23 cellular contexts compared by ENCODE assay signal in genomic region chr20:38115205-38115604, GRCh38. TPM values are rescaled to one million over a fixed set of nuclear protein-coding genes. Genes with fewer than 3 reads are reported as not detected.
DNase-seq lines count a peak whose midpoint lies in the region; ATAC-seq, FAIRE-seq and TF ChIP-seq lines count a peak whose summit lies in the region.
"Had no signal": no experiment of that assay in that cellular context is flagged by ENCODE, and none has a peak within 500 bp of the region (broad histone marks: within the 10 kb centered on the region; RNA-seq: fewer than 3 reads in every experiment).

No MANE protein-coding gene starts in this region.

- no peak overlapping the region for H3K4me3 ChIP-seq in Caco-2 (ENCODE audit: low read depth, low read length)
- H3K4me3 ChIP-seq in astrocyte of the cerebellum (ENCODE audit: low read depth, low read length), result no peak overlapping the region
- no peak overlapping the region for H3K4me3 ChIP-seq in HepG2 (replicated peaks in 1 of 3; ENCODE audit: insufficient read depth in 1 of 3, low read depth in 2 of 3, low read length in 3 of 3)
- H3K4me3 ChIP-seq in WERI-Rb-1 (ENCODE audit: low read depth, low read length), result no peak overlapping the region
- H3K4me3 ChIP-seq: gastroesophageal sphincter, thoracic aorta had no signal

- intact Hi-C loops in Caco-2 (cut with micrococcal nuclease; ENCODE audit: unreplicated experiment), result no loop called here
- intact Hi-C loops in HepG2 (cut with micrococcal nuclease; ENCODE audit: unreplicated experiment), result no loop called here

- no peaks in the 10 kb centered on the region for H4K20me1 ChIP-seq in HepG2 (ENCODE audit: insufficient read depth, low read length)

- H3K4me3 Mint-ChIP-seq in Caco-2 (ENCODE audit: unreplicated experiment) (no peak overlapping the region), T-helper 17 cell (no peak overlapping the region)
- H3K4me3 Mint-ChIP-seq: activated CD4-positive, alpha-beta T cell treated with anti-CD3 and anti-CD28 coated beads for 36 hours had no signal

- no peak for TF ChIP-seq POLR2A in HepG2 (IDR thresholded peaks at IDR 0.05; ENCODE audit: insufficient read depth in 1 of 2, low read depth in 2 of 2, low read length in 2 of 2)

- CTCF ChIA-PET in Caco-2 (lab: Charles Lee), result interaction anchor here (0.5 to 4.1 kb wide), 8 partner anchors 8 to 106 kb away, joined by 3 to 42 read pairs (median 12); partner anchors contain the start of gene TGM2
- CTCF ChIA-PET in HepG2 (lab: Yijun Ruan, JAX; ENCODE audit: low intra/inter-chr PET ratio, low total read pairs), result interaction anchor here (3.0 kb wide), 1 partner anchor 50 kb away, joined by 17 read pairs; the partner anchor contains the start of gene TGM2

- H3K36me3 ChIP-seq in Caco-2 (ENCODE audit: control insufficient read depth, insufficient read depth, low read length) (no peaks in the 10 kb centered on the region), HepG2 (replicated peaks in 1 of 2; ENCODE audit: control insufficient read depth in 1 of 2, insufficient read depth in 2 of 2, low read length in 2 of 2) (no peaks in the 10 kb centered on the region), WERI-Rb-1 (no peaks in the 10 kb centered on the region)
- H3K36me3 ChIP-seq: gastroesophageal sphincter, thoracic aorta had no signal

- no peak for TF ChIP-seq EP300 in HepG2 (IDR thresholded peaks at IDR 0.05; ENCODE audit: low read depth in 2 of 2, low read length in 2 of 2)
- no peak for TF ChIP-seq EP300 in HepG2 (CRISPR knock-in tag; IDR thresholded peaks at IDR 0.05; ENCODE audit: borderline replicate concordance)

- in situ Hi-C loops in astrocyte of the cerebellum (cut with HindIII; ENCODE audit: low sequenced_read_pairs), result no loop called here
- in situ Hi-C loops in HepG2 (cut with HindIII; ENCODE audit: extremely low pct_ligation_motif_present, low pct_unique_long_range_greater_than_20kb), result no loop called here

- 88% methylated on average over 1 of the region's 1 CpG for WGBS in HepG2 (ENCODE audit: low lambda C conversion rate)

- BruUV-seq in Caco-2 (replicated peaks; lab: Mats Ljungman, UMichigan), result no TSS peak
- no TSS peak for BruUV-seq in HepG2 (replicated peaks; lab: Mats Ljungman, UMichigan)

- TF ChIP-seq RAD21 in HepG2 (CRISPR knock-in tag; IDR thresholded peaks at IDR 0.05), result no peak

- H3K4me1 ChIP-seq in Caco-2 (peaks cover 69% of the 10 kb centered on the region), HepG2 (ENCODE audit: insufficient read depth, low read length) (peaks cover 36% of the 10 kb centered on the region)

- H3K9me3 ChIP-seq in Caco-2, result 0 out of 2 replicates have a peak, but pooled peaks cover 3% of the 10 kb centered on the region
- H3K9me3 ChIP-seq in HepG2 (ENCODE audit: low read length), result no peaks in the 10 kb centered on the region
- no peaks in the 10 kb centered on the region for H3K9me3 ChIP-seq in WERI-Rb-1 (ENCODE audit: severe bottlenecking)
- no peaks in the 10 kb centered on the region for H3K9me3 ChIP-seq in T-helper 17 cell (ENCODE audit: control insufficient read depth, low read length, poor library complexity, severe bottlenecking)
- H3K9me3 ChIP-seq: gastroesophageal sphincter, thoracic aorta had no signal

- peaks cover 10% of the 10 kb centered on the region for H3K36me3 Mint-ChIP-seq in Caco-2 (ENCODE audit: insufficient read depth, unreplicated experiment)
- no peaks in the 10 kb centered on the region for H3K36me3 Mint-ChIP-seq in T-helper 17 cell (ENCODE audit: low read depth)

- POLR2A ChIA-PET in Caco-2 (lab: Charles Lee) (no interaction called here), HepG2 (lab: Yijun Ruan, JAX) (interaction anchor here (2.2 to 3.7 kb wide), 3 partner anchors 8 to 29 kb away, joined by 7 to 21 read pairs (median 15); no protein-coding TSS in a partner anchor)

- no peak overlapping the region for H3K4me2 ChIP-seq in HepG2 (ENCODE audit: low read depth, low read length)

- H3K4me1 Mint-ChIP-seq in Caco-2 (ENCODE audit: low read depth, unreplicated experiment), result peaks cover 66% of the 10 kb centered on the region
- peaks cover 6% of the 10 kb centered on the region for H3K4me1 Mint-ChIP-seq in T-helper 17 cell
- H3K4me1 Mint-ChIP-seq: activated CD4-positive, alpha-beta T cell treated with anti-CD3 and anti-CD28 coated beads for 36 hours had no signal

- FAIRE-seq in HTR-8/SVneo (lab: Jason Lieb, UNC), result peak; percentile 49
- no peak for FAIRE-seq in HepG2 (lab: Jason Lieb, UNC)
- FAIRE-seq: endometrium, H54 had no signal

- TF ChIP-seq CTCF in Caco-2 (IDR thresholded peaks at IDR 0.05; ENCODE audit: insufficient read depth in 1 of 2, low read depth in 1 of 2, low read length in 1 of 2, severe bottlenecking in 1 of 2, unreplicated experiment in 1 of 2) (peak; percentile 22 to 39), astrocyte of the cerebellum (IDR thresholded peaks at IDR 0.05; ENCODE audit: low read depth, low read length, missing control alignments) (peak; percentile 10), HepG2 (CRISPR knock-in tag; IDR thresholded peaks at IDR 0.05) (no peak), WERI-Rb-1 (IDR thresholded peaks at IDR 0.05; ENCODE audit: low read depth, low read length) (no peak)

- H3K27ac ChIP-seq in HepG2 (ENCODE audit: extremely low read length, insufficient read depth, low read length), result no peak overlapping the region
- H3K27ac ChIP-seq in WERI-Rb-1, result no peak overlapping the region
- H3K27ac ChIP-seq: gastroesophageal sphincter, thoracic aorta had no signal

- H3K9ac ChIP-seq in HepG2 (ENCODE audit: insufficient read depth, low read depth, low read length), result no peak overlapping the region

- peak; percentile 27; the same call in 1 of the 3 replicates for ATAC-seq in HepG2
- ATAC-seq in GM18517 (IDR thresholded peaks at IDR 0.05; ENCODE audit: unreplicated experiment), result no peak
- ATAC-seq in T-helper 17 cell, result no peak
- ATAC-seq: activated CD4-positive, alpha-beta T cell treated with anti-CD3 and anti-CD28 coated beads for 36 hours; gastroesophageal sphincter had no signal

- peaks cover 15% of the 10 kb centered on the region for H3K9me3 Mint-ChIP-seq in Caco-2 (ENCODE audit: unreplicated experiment)

- H3K27ac Mint-ChIP-seq in Caco-2 (ENCODE audit: unreplicated experiment), result no peak overlapping the region
- H3K27ac Mint-ChIP-seq in T-helper 17 cell, result no peak overlapping the region
- H3K27ac Mint-ChIP-seq: activated CD4-positive, alpha-beta T cell treated with anti-CD3 and anti-CD28 coated beads for 36 hours had no signal

- no peak for DNase-seq in Caco-2
- DNase-seq in HTR-8/SVneo (ENCODE audit: insufficient read length, low spot score), result no peak
- no peak for DNase-seq in astrocyte of the cerebellum (ENCODE audit: low read depth)
- no peak for DNase-seq in HepG2 (ENCODE audit: low spot score)
- DNase-seq in WERI-Rb-1, result no peak
- DNase-seq in iPS-NIHi11 (ENCODE audit: low spot score), result no peak
- no peak for DNase-seq in T-helper 17 cell
- DNase-seq: activated CD4-positive, alpha-beta T cell treated with anti-CD3 and anti-CD28 coated beads for 36 hours; activated T-cell treated with anti-CD3 and anti-CD28 coated beads, Interleukin-2, amount 50 U/mL, for 1 hour; C1 segment of cervical spinal cord; cerebellar nuclear complex; DMS79 treated with DMSO at 0.1 percent for 48 hours; mesenchymal stem cell; NCI-H2029 treated with DMSO at 0.1 percent for 48 hours; NCI-H774; SHP77; stimulated activated CD4-positive, alpha-beta T cell treated with anti-CD3 and anti-CD28 coated beads, Interleukin-4, amount 100 ng/mL, for 1 hour; stimulated activated CD8-positive, alpha-beta memory T cell treated with anti-CD3 and anti-CD28 coated beads, Interleukin-4, amount 100 ng/mL, for 48 hours had no signal

- no peaks in the 10 kb centered on the region for H3K27me3 ChIP-seq in Caco-2 (replicated peaks; ENCODE audit: control insufficient read depth, insufficient read depth, low read length)
- H3K27me3 ChIP-seq in HepG2 (ENCODE audit: control insufficient read depth in 1 of 2, insufficient read depth in 2 of 2, low read length in 2 of 2), result no peaks in the 10 kb centered on the region
- no peaks in the 10 kb centered on the region for H3K27me3 ChIP-seq in WERI-Rb-1 (ENCODE audit: insufficient read depth, low read depth, severe bottlenecking)
- H3K27me3 ChIP-seq: gastroesophageal sphincter had no signal

- no peaks in the 10 kb centered on the region for H3K27me3 Mint-ChIP-seq in Caco-2 (ENCODE audit: insufficient read depth, unreplicated experiment)
- no peaks in the 10 kb centered on the region for H3K27me3 Mint-ChIP-seq in T-helper 17 cell

- no peak overlapping the region for H2AFZ ChIP-seq in HepG2 (ENCODE audit: low read length)

- H3K79me2 ChIP-seq in HepG2 (ENCODE audit: insufficient read depth, low read length), result no peaks in the 10 kb centered on the region

TF ChIP-seq in HepG2, 621 proteins besides CTCF, POLR2A, EP300 and RAD21 (continues in another document):
- TF ChIP-seq KLF11 (CRISPR knock-in tag; IDR thresholded peaks at IDR 0.05), result no peak
- TF ChIP-seq ARID2 (CRISPR knock-in tag; IDR thresholded peaks at IDR 0.05; ENCODE audit: borderline replicate concordance), result no peak
- TF ChIP-seq POLR2AphosphoS2 (IDR thresholded peaks at IDR 0.05; ENCODE audit: low read depth, low read length), result no peak
- TF ChIP-seq ZBTB21 (CRISPR knock-in tag; IDR thresholded peaks at IDR 0.05), result no peak
- TF ChIP-seq STAG1 (CRISPR knock-in tag; IDR thresholded peaks at IDR 0.05), result peak; percentile 44

RNA-seq across cellular contexts. Expression of gene TGM2, which starts 49.9 kb away (rescaled TPM):
- total RNA-seq in Caco-2 (2022) (138 and 162 TPM in 2 replicates), HepG2 (2016; rRNA removed; fragmentation: Illumina TruSeq; extraction: Trizol) (4.2 and 4.5 TPM in 2 replicates), T-helper 17 cell (under 1 TPM; 0.37 to 0.76 TPM)
- total RNA-seq in HepG2 (2016; cell fraction: cytosol; rRNA removed; fragmentation: Illumina TruSeq; extraction: Trizol; ENCODE audit: low read depth), result 0.61 and 0.88 TPM in 2 replicates
- 3.3 and 4.3 TPM in 2 replicates for total RNA-seq in HepG2 (2016; cell fraction: insoluble cytoplasmic fraction; rRNA removed; fragmentation: Illumina TruSeq; extraction: Trizol)
- 2.1 and 2.3 TPM in 2 replicates for total RNA-seq in HepG2 (2016; cell fraction: membrane; rRNA removed; fragmentation: Illumina TruSeq; extraction: Trizol)
- total RNA-seq in HepG2 (2016; cell fraction: nucleus; rRNA removed; fragmentation: Illumina TruSeq; extraction: Trizol), result 4.3 and 4.5 TPM in 2 replicates
- 46.4 and 52.3 TPM in 2 replicates for polyA plus RNA-seq in HepG2 (2011; rRNA removed)
- 39.7 and 45.8 TPM in 2 replicates for polyA plus RNA-seq in HepG2 (2011; cell fraction: cytosol; rRNA removed)
- polyA plus RNA-seq in HepG2 (2011; cell fraction: nucleus; rRNA removed), result 48.4 and 54.8 TPM in 2 replicates
- 14.4 and 32.4 TPM in 2 replicates for polyA plus RNA-seq in HepG2 (2012)
- 1.5 and 1.8 TPM in 2 replicates for polyA plus RNA-seq in HepG2 (2016; cell fraction: cytosol; fragmentation: Illumina TruSeq; extraction: Trizol; ENCODE audit: low read depth)
- 5.3 and 7.5 TPM in 2 replicates for polyA plus RNA-seq in HepG2 (2016; cell fraction: insoluble cytoplasmic fraction; fragmentation: Illumina TruSeq; extraction: Trizol; ENCODE audit: low read depth)
- polyA plus RNA-seq in HepG2 (2016; cell fraction: membrane; fragmentation: Illumina TruSeq; extraction: Trizol; ENCODE audit: low read depth), result 2.5 TPM in 2 replicates
- polyA plus RNA-seq in HepG2 (2016; cell fraction: nucleus; fragmentation: Illumina TruSeq; extraction: Trizol; ENCODE audit: insufficient read depth, low read depth), result 7.7 and 9.8 TPM in 2 replicates
- 39.1 and 112 TPM in 2 replicates for polyA minus RNA-seq in HepG2 (2011; rRNA and poly(A)+ RNA removed; ENCODE audit: low replicate concordance)
- polyA minus RNA-seq in HepG2 (2011; cell fraction: cytosol; rRNA and poly(A)+ RNA removed), result 43.5 and 48.8 TPM in 2 replicates
- polyA minus RNA-seq in HepG2 (2011; cell fraction: nucleus; rRNA and poly(A)+ RNA removed), result 26.7 and 32.2 TPM in 2 replicates

Comparison
In these comparisons a context has a peak if more than half of its experiments do, and no peak if none do; other contexts are left out.
1. CTCF ChIP-seq: peak in Caco-2 (2 of 2) and astrocyte of the cerebellum (single experiment); none in HepG2 (single experiment) and WERI-Rb-1 (single experiment).
2. RNA of gene TGM2, which starts 49.9 kb away (total RNA-seq): 138 to 162 TPM in Caco-2; 0.61 to 4.5 TPM in HepG2 and 0.37 to 0.76 TPM in T-helper 17 cell; every median in the first group is over 10 times any median in the second.